ENCODE assay signal across 25 cellular contexts in genomic region chr11:121927359-121927758, GRCh38.
"Had no signal": no experiment of that assay in that cellular context is flagged by ENCODE, and none has a peak within 500 bp of the region (broad histone marks: within the 10 kb centered on the region; RNA-seq: fewer than 3 reads in every experiment).

No MANE protein-coding gene starts in this region.

- H3K4me1 Mint-ChIP-seq: activated CD8-positive, alpha-beta memory T cell treated with anti-CD3 and anti-CD28 coated beads, Interleukin-2, amount 10 ng/mL, durations not matched to agents 7 days and 5 days; activated naive CD4-positive, alpha-beta T cell treated with anti-CD3 and anti-CD28 coated beads, Interleukin-2, amount 50 U/mL, for 24 hours had no signal

- H3K9me3 ChIP-seq: SJCRH30, SK-N-SH had no signal

- H3K27ac Mint-ChIP-seq: activated CD8-positive, alpha-beta memory T cell treated with anti-CD3 and anti-CD28 coated beads, Interleukin-2, amount 10 ng/mL, durations not matched to agents 7 days and 5 days; activated naive CD4-positive, alpha-beta T cell treated with anti-CD3 and anti-CD28 coated beads, Interleukin-2, amount 50 U/mL, for 24 hours; activated T-cell treated with anti-CD3 and anti-CD28 coated beads, Interleukin-2, amount 50 U/mL, for 24 hours; activated T-helper 1 cell treated with anti-CD3 and anti-CD28 coated beads, Interleukin-12 subunit alpha, Interleukin-12 subunit beta, Interleukin-2, Interleukin-4 antibody, amounts not matched to agents 30 ng/mL and 10 ng/mL and 1 ng/mL, durations not matched to agents 14 hours and 24 hours and 36 hours; T-helper 1 cell treated with Interleukin-12 subunit alpha and Interleukin-12 subunit beta and Interleukin-4 antibody, amounts not matched to agents 30 μg/mL and 1 μg/mL, for 36 hours had no signal

- H3K9me3 Mint-ChIP-seq: activated naive CD4-positive, alpha-beta T cell treated with anti-CD3 and anti-CD28 coated beads, Interleukin-2, amount 50 U/mL, for 24 hours; activated T-cell treated with anti-CD3 and anti-CD28 coated beads, Interleukin-2, amount 50 U/mL, for 24 hours; activated T-helper 1 cell treated with anti-CD3 and anti-CD28 coated beads, Interleukin-12 subunit alpha, Interleukin-12 subunit beta, Interleukin-2, Interleukin-4 antibody, amounts not matched to agents 30 ng/mL and 10 ng/mL and 1 ng/mL, durations not matched to agents 14 hours and 24 hours and 36 hours; T-helper 1 cell treated with Interleukin-12 subunit alpha and Interleukin-12 subunit beta and Interleukin-4 antibody, amounts not matched to agents 30 μg/mL and 1 μg/mL, for 36 hours had no signal

- H3K36me3 ChIP-seq: SJCRH30 had no signal

- H3K4me3 ChIP-seq: SJCRH30 had no signal

- H3K27me3 Mint-ChIP-seq: activated CD8-positive, alpha-beta memory T cell treated with anti-CD3 and anti-CD28 coated beads, Interleukin-2, amount 10 ng/mL, durations not matched to agents 7 days and 5 days had no signal

- H3K36me3 Mint-ChIP-seq: activated CD8-positive, alpha-beta memory T cell treated with anti-CD3 and anti-CD28 coated beads, Interleukin-2, amount 10 ng/mL, durations not matched to agents 7 days and 5 days; activated naive CD4-positive, alpha-beta T cell treated with anti-CD3 and anti-CD28 coated beads, Interleukin-2, amount 50 U/mL, for 24 hours had no signal

- H3K4me3 Mint-ChIP-seq: activated CD8-positive, alpha-beta memory T cell treated with anti-CD3 and anti-CD28 coated beads, Interleukin-2, amount 10 ng/mL, durations not matched to agents 7 days and 5 days; activated naive CD4-positive, alpha-beta T cell treated with anti-CD3 and anti-CD28 coated beads, Interleukin-2, amount 50 U/mL, for 24 hours; activated T-cell treated with anti-CD3 and anti-CD28 coated beads, Interleukin-2, amount 50 U/mL, for 24 hours; activated T-helper 1 cell treated with anti-CD3 and anti-CD28 coated beads, Interleukin-12 subunit alpha, Interleukin-12 subunit beta, Interleukin-2, Interleukin-4 antibody, amounts not matched to agents 30 ng/mL and 10 ng/mL and 1 ng/mL, durations not matched to agents 14 hours and 24 hours and 36 hours; T-helper 1 cell treated with Interleukin-12 subunit alpha and Interleukin-12 subunit beta and Interleukin-4 antibody, amounts not matched to agents 30 μg/mL and 1 μg/mL, for 36 hours had no signal

- DNase-seq: activated CD4-positive, alpha-beta T cell treated with anti-CD3 and anti-CD28 coated beads for 48 hours; activated CD4-positive, alpha-beta T cell treated with anti-CD3 and anti-CD28 coated beads, Interleukin-2, amount 50 U/mL, for 4 hours; activated CD4-positive, CD25-positive, alpha-beta regulatory T cell treated with anti-CD3 and anti-CD28 coated beads, Interleukin-2, amount 50 U/mL, for 72 hours; activated CD8-positive, alpha-beta memory T cell treated with anti-CD3 and anti-CD28 coated beads, Interleukin-2, amount 10 ng/mL, durations not matched to agents 7 days and 5 days; activated effector memory CD4-positive, alpha-beta T cell treated with Interleukin-2 at 50 U/mL for 16 hours; activated naive CD4-positive, alpha-beta T cell; activated T-cell treated with anti-CD3 and anti-CD28 coated beads, Interleukin-2, amount 50 U/mL, for 24 hours; aorta; central memory CD4-positive, alpha-beta T cell; NCI-H1105; NCI-H1436; NCI-H1694 treated with DMSO at 0.1 percent for 48 hours; NCI-H2029 treated with DMSO at 0.1 percent for 48 hours; NCI-H345; NCI-H510A; NCI-H526 treated with DMSO at 0.1 percent for 48 hours; NCI-H82; Right ventricle myocardium superior; RPMI8226; SJCRH30; SK-N-SH had no signal

- H3K27me3 ChIP-seq: SJCRH30 had no signal

- ATAC-seq: activated CD8-positive, alpha-beta memory T cell treated with anti-CD3 and anti-CD28 coated beads, Interleukin-2, amount 10 ng/mL, durations not matched to agents 7 days and 5 days had no signal

- H3K27ac ChIP-seq: KMS-11 had no signal
